8 cellular contexts compared by ENCODE assay signal in genomic region chr6:52360601-52361346, GRCh38. TPM values are rescaled to one million over a fixed set of nuclear protein-coding genes. Genes with fewer than 3 reads are reported as not detected.
DNase-seq lines count a peak whose midpoint lies in the region; ATAC-seq and TF ChIP-seq lines count a peak whose summit lies in the region.

No MANE protein-coding gene starts in this region.

- H3K36me3 Mint-ChIP-seq in CD4-positive, alpha-beta T cell (ENCODE audit: low read depth): peaks cover 35% of the 10 kb centered on the region

- H3K9me3 ChIP-seq in CD4-positive, alpha-beta T cell (ENCODE audit: control insufficient read depth, low read length): no peaks in the 10 kb centered on the region
- no peaks in the 10 kb centered on the region for H3K9me3 ChIP-seq in HEK293 (ENCODE audit: control insufficient read depth, insufficient read depth, low read depth, low read length)
- H3K9me3 ChIP-seq in adipocyte (ENCODE audit: control insufficient read depth, low read length): no peaks in the 10 kb centered on the region
- no peaks in the 10 kb centered on the region for H3K9me3 ChIP-seq in muscle layer of duodenum (ENCODE audit: control insufficient read depth in 1 of 2, low read length in 2 of 2)

- intact Hi-C loops in CD4-positive, alpha-beta T cell (cut with DNase I, micrococcal nuclease): loop anchor here (2.0 to 5.0 kb wide), 4 partner anchors 20 to 302 kb away; no protein-coding TSS in a partner anchor

- no peaks in the 10 kb centered on the region for H3K27me3 Mint-ChIP-seq in CD4-positive, alpha-beta T cell

- peak overlapping the region; percentile 82 for H3K27ac ChIP-seq in CD4-positive, alpha-beta T cell (ENCODE audit: low read depth, low read length)
- H3K27ac ChIP-seq in HEK293 (ENCODE audit: extremely low read depth, low read depth, low read length) (no peak overlapping the region), muscle layer of duodenum (ENCODE audit: low read length) (peak overlapping the region; percentile 88)

- CTCF ChIA-PET in CD4-positive, alpha-beta T cell (lab: Charles Lee): no interaction called here
- CTCF ChIA-PET in HEK293 (lab: Yijun Ruan, JAX): interaction anchor here (0.6 to 1.4 kb wide), 5 partner anchors 16 to 637 kb away, joined by 3 to 4 read pairs (median 3); no protein-coding TSS in a partner anchor

- DNase-seq in CD4-positive, alpha-beta T cell: no peak
- DNase-seq in adipocyte (ENCODE audit: low read depth) (peak; percentile 13), Kasumi-1 (lab: John Stamatoyannopoulos, UW) (no peak), G401 (ENCODE audit: low spot score) (no peak), HT-29 (ENCODE audit: low spot score) (no peak)

- in situ Hi-C loops in G401 (cut with HindIII; ENCODE audit: low sequenced_read_pairs): no loop called here

- H3K27me3 ChIP-seq in CD4-positive, alpha-beta T cell (ENCODE audit: control insufficient read depth, insufficient read depth, low read length): no peaks in the 10 kb centered on the region
- H3K27me3 ChIP-seq in adipocyte (replicated peaks; ENCODE audit: control insufficient read depth, insufficient read depth, low read length) (no peaks in the 10 kb centered on the region), muscle layer of duodenum (ENCODE audit: low read depth, low read length) (no peaks in the 10 kb centered on the region)

- POLR2A ChIA-PET in CD4-positive, alpha-beta T cell (lab: Charles Lee): interaction anchor here (1.6 to 4.3 kb wide), 3 partner anchors 30 to 75 kb away, joined by 3 to 110 read pairs (median 38); partner anchors contain the start of gene MCM3
- POLR2A ChIA-PET in HEK293 (lab: Yijun Ruan, JAX): no interaction called here

- peak overlapping the region; percentile 88 for H3K4me3 Mint-ChIP-seq in CD4-positive, alpha-beta T cell

- peak overlapping the region; percentile 86 for H3K9ac ChIP-seq in adipocyte (ENCODE audit: low read length)

- peak overlapping the region; percentile 92 for H3K27ac Mint-ChIP-seq in CD4-positive, alpha-beta T cell

- no peak for ATAC-seq in CD4-positive, alpha-beta T cell (ENCODE audit: poor library complexity)
- no peak for ATAC-seq in HG03159 (IDR thresholded peaks at IDR 0.05; ENCODE audit: unreplicated experiment)

- H3K9me3 Mint-ChIP-seq in CD4-positive, alpha-beta T cell: no peaks in the 10 kb centered on the region

- H3K4me1 ChIP-seq in HEK293 (ENCODE audit: control insufficient read depth, insufficient read depth, low read length): peaks cover 4% of the 10 kb centered on the region
- peaks cover 5% of the 10 kb centered on the region for H3K4me1 ChIP-seq in adipocyte (ENCODE audit: control insufficient read depth, insufficient read depth, low read length)
- H3K4me1 ChIP-seq in muscle layer of duodenum (ENCODE audit: control insufficient read depth in 1 of 2, insufficient read depth in 2 of 2, low read length in 2 of 2): peaks cover 6 to 33% of the 10 kb centered on the region in 2 donors

- TF ChIP-seq CTCF in CD4-positive, alpha-beta T cell (IDR thresholded peaks at IDR 0.05): no peak
- no peak for TF ChIP-seq CTCF in HEK293 (tag by site-specific recombination; IDR thresholded peaks at IDR 0.05)

- H3K4me3 ChIP-seq in HEK293 (ENCODE audit: low read depth, low read length) (no peak overlapping the region), adipocyte (ENCODE audit: low read length) (peak overlapping the region; percentile 88), muscle layer of duodenum (ENCODE audit: low read depth in 1 of 2, low read length in 2 of 2) (no peak overlapping the region)

- peaks cover 42% of the 10 kb centered on the region for H3K4me1 Mint-ChIP-seq in CD4-positive, alpha-beta T cell (ENCODE audit: low read depth)

- H3K36me3 ChIP-seq in HEK293 (ENCODE audit: control insufficient read depth in 2 of 2, insufficient read depth in 1 of 2, low read length in 2 of 2) (no peaks in the 10 kb centered on the region), adipocyte (ENCODE audit: control insufficient read depth, insufficient read depth, low read length, severe bottlenecking) (no peaks in the 10 kb centered on the region), muscle layer of duodenum (ENCODE audit: control insufficient read depth in 1 of 2, insufficient read depth in 2 of 2, low read length in 2 of 2) (no peaks in the 10 kb centered on the region)

TF ChIP-seq in HEK293, 187 proteins besides CTCF, POLR2A, EP300 and RAD21:
- TF ChIP-seq ZNF580 (tag by site-specific recombination; IDR thresholded peaks at IDR 0.05) (no peak), ZNF571 (tag by site-specific recombination; IDR thresholded peaks at IDR 0.05) (no peak), SP7 (tag by site-specific recombination; IDR thresholded peaks at IDR 0.05) (0 out of 2 replicates have a peak, but pooled peaks have one; percentile 12), ZNF837 (tag by site-specific recombination; IDR thresholded peaks at IDR 0.05) (no peak), ZNF155 (tag by site-specific recombination; IDR thresholded peaks at IDR 0.05) (no peak)
- TF ChIP-seq, protein P1, sequence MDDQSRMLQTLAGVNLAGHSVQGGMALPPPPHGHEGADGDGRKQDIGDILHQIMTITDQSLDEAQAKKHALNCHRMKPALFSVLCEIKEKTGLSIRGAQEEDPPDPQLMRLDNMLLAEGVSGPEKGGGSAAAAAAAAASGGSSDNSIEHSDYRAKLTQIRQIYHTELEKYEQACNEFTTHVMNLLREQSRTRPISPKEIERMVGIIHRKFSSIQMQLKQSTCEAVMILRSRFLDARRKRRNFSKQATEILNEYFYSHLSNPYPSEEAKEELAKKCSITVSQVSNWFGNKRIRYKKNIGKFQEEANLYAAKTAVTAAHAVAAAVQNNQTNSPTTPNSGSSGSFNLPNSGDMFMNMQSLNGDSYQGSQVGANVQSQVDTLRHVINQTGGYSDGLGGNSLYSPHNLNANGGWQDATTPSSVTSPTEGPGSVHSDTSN (CRISPR knock-in tag; IDR thresholded peaks at IDR 0.05): no peak

RNA-seq across cellular contexts. Expression of gene PAQR8, which starts 1.2 kb away (rescaled TPM):
- 1 to 10 TPM; 1.8 to 1.9 TPM for total RNA-seq in CD4-positive, alpha-beta T cell
- 26.0 and 29.6 TPM in 2 replicates for total RNA-seq in G401 (2014; rRNA removed; shearing (Covaris generic))
- 0.89 and 1.3 TPM in 2 replicates for total RNA-seq in HT-29 (2014; rRNA removed; shearing (Covaris generic))

RNA-seq across cellular contexts. Expression of gene EFHC1, which starts 59.4 kb away (rescaled TPM):
- 1 to 10 TPM; 3.4 to 4.8 TPM for total RNA-seq in CD4-positive, alpha-beta T cell
- total RNA-seq in G401 (2014; rRNA removed; shearing (Covaris generic)): 20.7 and 29.2 TPM in 2 replicates
- 9.1 and 9.4 TPM in 2 replicates for total RNA-seq in HT-29 (2014; rRNA removed; shearing (Covaris generic))
